1 cellular context compared by ENCODE assay signal in the genomic region with DNA sequence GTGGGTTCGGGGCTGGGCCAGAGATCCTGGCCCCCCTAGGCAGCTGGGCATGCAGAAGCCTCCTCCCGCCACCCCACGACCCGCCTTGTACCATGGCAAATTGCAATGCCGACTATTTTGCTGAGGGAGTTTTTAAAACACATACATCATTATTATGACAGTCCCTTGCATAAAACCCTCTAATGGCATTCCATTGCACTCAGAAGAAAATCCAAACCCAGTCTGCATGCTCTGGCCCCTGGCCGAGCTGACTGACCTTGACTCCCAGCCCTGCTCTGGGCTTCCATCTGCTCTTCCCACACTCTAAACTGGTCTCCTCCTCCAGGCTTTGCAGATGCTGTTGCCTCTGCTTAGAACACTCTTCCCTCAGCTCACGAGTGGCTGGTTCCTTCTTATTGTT.
TF ChIP-seq lines count a peak whose summit lies in the region.

No MANE protein-coding gene starts in this region.

TF ChIP-seq in HEK293T, 16 proteins besides CTCF, POLR2A, EP300 and RAD21 (continued from another document):
- TF ChIP-seq, protein P1, sequence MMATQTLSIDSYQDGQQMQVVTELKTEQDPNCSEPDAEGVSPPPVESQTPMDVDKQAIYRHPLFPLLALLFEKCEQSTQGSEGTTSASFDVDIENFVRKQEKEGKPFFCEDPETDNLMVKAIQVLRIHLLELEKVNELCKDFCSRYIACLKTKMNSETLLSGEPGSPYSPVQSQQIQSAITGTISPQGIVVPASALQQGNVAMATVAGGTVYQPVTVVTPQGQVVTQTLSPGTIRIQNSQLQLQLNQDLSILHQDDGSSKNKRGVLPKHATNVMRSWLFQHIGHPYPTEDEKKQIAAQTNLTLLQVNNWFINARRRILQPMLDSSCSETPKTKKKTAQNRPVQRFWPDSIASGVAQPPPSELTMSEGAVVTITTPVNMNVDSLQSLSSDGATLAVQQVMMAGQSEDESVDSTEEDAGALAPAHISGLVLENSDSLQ (IDR thresholded peaks at IDR 0.05): no peak
- TF ChIP-seq SUZ12 (IDR thresholded peaks at IDR 0.05): no peak
